In the genomic region with DNA sequence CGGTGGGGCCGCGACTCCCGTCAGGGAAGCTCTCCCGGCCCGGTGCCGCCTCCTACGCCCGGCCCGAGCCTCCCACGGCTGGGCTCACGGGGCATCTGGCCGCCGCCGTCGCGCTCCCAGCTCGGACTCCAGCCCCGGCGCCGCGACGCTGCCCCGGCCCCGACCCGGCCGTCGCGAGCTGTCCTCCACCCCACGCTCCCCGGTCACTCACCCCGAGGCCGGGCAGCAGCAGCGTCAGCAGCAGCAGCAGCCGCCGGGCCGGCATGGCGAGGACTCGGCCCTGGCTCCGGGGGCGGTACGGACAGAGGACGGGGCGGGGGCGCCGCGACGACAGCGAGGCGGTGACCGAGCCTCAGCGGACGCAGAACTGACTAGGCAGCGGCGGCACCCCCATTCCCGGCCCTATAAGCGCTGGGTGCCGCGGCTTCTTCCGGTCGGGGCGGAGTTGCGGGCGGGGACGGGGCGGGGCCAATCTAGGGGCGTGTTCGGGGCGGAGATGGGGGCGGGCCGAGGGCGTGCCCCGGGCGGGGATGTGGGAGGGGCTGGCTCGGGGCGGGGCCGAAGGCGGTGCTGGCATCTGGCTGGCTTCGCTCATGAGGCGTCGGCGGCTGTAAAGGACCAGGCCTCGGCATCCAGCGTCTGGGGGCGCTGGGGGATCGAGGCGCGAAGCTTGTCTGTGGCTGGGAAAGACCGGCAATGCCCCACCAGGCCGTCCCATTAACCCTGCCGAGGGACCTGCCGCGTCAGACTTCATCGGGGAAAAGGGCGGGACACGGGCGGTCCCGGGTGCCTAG, we compare ENCODE assay signal across 8 cellular contexts. TPM values are rescaled to one million over a fixed set of nuclear protein-coding genes. Genes with fewer than 3 reads are reported as not detected.
DNase-seq lines count a peak whose midpoint lies in the region; ATAC-seq and TF ChIP-seq lines count a peak whose summit lies in the region.

Gene ERN1, minus strand, starts transcription at position 380 of the 794 bp plus-strand sequence. Its CDS starts 115 bp downstream, at position 265.

- H4K20me1 ChIP-seq in HCT116 (ENCODE audit: insufficient read depth) (no peaks in the 10 kb centered on the region), SK-N-SH (ENCODE audit: insufficient read depth) (no peaks in the 10 kb centered on the region)

- TF ChIP-seq POLR2A in HCT116 (IDR thresholded peaks at IDR 0.05; ENCODE audit: borderline replicate concordance, extremely low read depth, insufficient read depth, insufficient read length) (peak; percentile 92), gastroesophageal sphincter (IDR thresholded peaks at IDR 0.05) (peak; percentile 81 to 94)

- BruUV-seq in HCT116 (replicated peaks; lab: Mats Ljungman, UMichigan): no TSS peak

- H3K4me1 Mint-ChIP-seq in activated naive CD4-positive, alpha-beta T cell treated with anti-CD3 and anti-CD28 coated beads, Interleukin-2, amount 10 ng/mL, durations not matched to agents 7 days and 5 days: peaks cover 56% of the 10 kb centered on the region

- peaks cover 8% of the 10 kb centered on the region for H3F3A ChIP-seq in SK-N-SH (replicated peaks; ENCODE audit: insufficient read depth)

- H3K9ac ChIP-seq in HCT116 (ENCODE audit: low read length) (peak within 1 kb of the TSS; percentile 79), SK-N-SH (peak within 1 kb of the TSS; percentile 81)

- H3K9me3 ChIP-seq in HCT116 (ENCODE audit: control insufficient read depth in 1 of 2, insufficient read depth in 1 of 2, low read depth in 1 of 2, low read length in 2 of 2) (no peaks in the 10 kb centered on the region), SK-N-SH (no peaks in the 10 kb centered on the region), gastroesophageal sphincter (no peaks in the 10 kb centered on the region)

- H3K36me3 ChIP-seq in HCT116 (ENCODE audit: control insufficient read depth in 1 of 2, insufficient read depth in 2 of 2, low read length in 2 of 2): no peaks in the 10 kb centered on the region
- no peaks in the 10 kb centered on the region for H3K36me3 ChIP-seq in SK-N-SH (replicated peaks in 1 of 2; ENCODE audit: control insufficient read depth in 1 of 2, insufficient read depth in 2 of 2, low read length in 1 of 2)
- H3K36me3 ChIP-seq in gastroesophageal sphincter: no peaks in the 10 kb centered on the region

- intact Hi-C loops in HCT116 (cut with micrococcal nuclease): loop anchor here (2.0 to 5.0 kb wide), 2 partner anchors 47 to 152 kb away; no protein-coding TSS in a partner anchor

- H3K27me3 ChIP-seq in HCT116 (ENCODE audit: insufficient read depth, low read length) (no peaks in the 10 kb centered on the region), SK-N-SH (ENCODE audit: insufficient read depth) (no peaks in the 10 kb centered on the region), gastroesophageal sphincter (no peaks in the 10 kb centered on the region)

- DNase-seq in GM03348 (ENCODE audit: low spot score): peak; percentile 98
- DNase-seq in HCT116 (ENCODE audit: low read depth, low spot score): peak; percentile 86
- peak; percentile 78 for DNase-seq in MV-4-11 (lab: John Stamatoyannopoulos, UW)
- peak; percentile 99 for DNase-seq in SK-N-SH
- DNase-seq in activated naive CD4-positive, alpha-beta T cell treated with anti-CD3 and anti-CD28 coated beads, Interleukin-2, amount 10 ng/mL, durations not matched to agents 7 days and 5 days: peak; percentile 93
- peak; percentile 56 to 97 (median 92) for DNase-seq in nucleus accumbens (lab: John Stamatoyannopoulos, UW)
- peak; percentile 75 to 99 (median 94) for DNase-seq in substantia nigra (lab: John Stamatoyannopoulos, UW)

- POLR2A ChIA-PET in HCT116 (lab: Charles Lee) (interaction anchor here (0.6 to 1.7 kb wide), 12 partner anchors 8 to 104 kb away, joined by 3 to 6 read pairs (median 3); no protein-coding TSS in a partner anchor), SK-N-SH (lab: Yijun Ruan, JAX) (interaction anchor here (0.5 to 7.9 kb wide), 10 partner anchors 11 to 860 kb away, joined by 3 to 40 read pairs (median 4); no protein-coding TSS in a partner anchor)

- no peaks in the 10 kb centered on the region for H3K9me3 Mint-ChIP-seq in activated naive CD4-positive, alpha-beta T cell treated with anti-CD3 and anti-CD28 coated beads, Interleukin-2, amount 10 ng/mL, durations not matched to agents 7 days and 5 days

- TF ChIP-seq RAD21 in HCT116 (IDR thresholded peaks at IDR 0.05; ENCODE audit: low read depth): peak; percentile 11; the same call in 1 of the 2 replicates
- TF ChIP-seq RAD21 in SK-N-SH (IDR thresholded peaks at IDR 0.05; ENCODE audit: low read length): 0 out of 2 replicates have a peak, but pooled peaks have one; percentile 23

- peak within 1 kb of the TSS; percentile 96 for H3K4me2 ChIP-seq in HCT116 (ENCODE audit: low read length)
- peak within 1 kb of the TSS; percentile 95 for H3K4me2 ChIP-seq in SK-N-SH

- RAD21 ChIA-PET in HCT116 (lab: Charles Lee; ENCODE audit: low non-redundant PET in 1 of 2, low total read pairs in 2 of 2, uncharacterized antibody in 2 of 2, unreplicated experiment in 2 of 2): interaction anchor here (0.7 to 1.6 kb wide), 6 partner anchors 66 to 225 kb away, joined by 3 to 5 read pairs (median 3); no protein-coding TSS in a partner anchor

- H3K79me2 ChIP-seq in HCT116 (ENCODE audit: insufficient read depth, low read length): peaks cover 33% of the 10 kb centered on the region
- H3K79me2 ChIP-seq in SK-N-SH (ENCODE audit: insufficient read depth): peaks cover 43% of the 10 kb centered on the region

- peak within 1 kb of the TSS; percentile 97 for H3K4me3 Mint-ChIP-seq in activated naive CD4-positive, alpha-beta T cell treated with anti-CD3 and anti-CD28 coated beads, Interleukin-2, amount 10 ng/mL, durations not matched to agents 7 days and 5 days

- peak within 1 kb of the TSS; percentile 56 to 77 for H3K4me3 ChIP-seq in HCT116 (replicated peaks in 1 of 2; ENCODE audit: low read depth in 1 of 2, low read length in 2 of 2)
- peak within 1 kb of the TSS; percentile 72 to 82 for H3K4me3 ChIP-seq in SK-N-SH (ENCODE audit: low read depth in 2 of 2, low read length in 1 of 2)
- peak within 1 kb of the TSS; percentile 90 to 98 for H3K4me3 ChIP-seq in gastroesophageal sphincter

- peak within 1 kb of the TSS; percentile 11 for H2AFZ ChIP-seq in HCT116 (ENCODE audit: low read depth, low read length, poor library complexity, severe bottlenecking)
- H2AFZ ChIP-seq in SK-N-SH (ENCODE audit: low read depth): peak within 1 kb of the TSS; percentile 77

- peaks cover 11 to 20% of the 10 kb centered on the region in 2 experiments for H3K4me1 ChIP-seq in HCT116 (ENCODE audit: control insufficient read depth in 1 of 2, insufficient read depth in 2 of 2, low read length in 2 of 2)
- H3K4me1 ChIP-seq in SK-N-SH (ENCODE audit: control insufficient read depth in 1 of 2, insufficient read depth in 2 of 2, low read depth in 1 of 2, low read length in 1 of 2): peaks cover 13 to 18% of the 10 kb centered on the region in 2 experiments; a peak in 3 of 4 replicates
- H3K4me1 ChIP-seq in gastroesophageal sphincter: peaks cover 0 to 62% (median 3%) of the 10 kb centered on the region in 3 donors

- CTCF ChIA-PET in HCT116 (lab: Charles Lee): interaction anchor here (1.2 to 8.2 kb wide), 3 partner anchors 101 to 222 kb away, joined by 3 to 519 read pairs (median 90); partner anchors contain the start of gene GH1
- CTCF ChIA-PET in SK-N-SH (lab: Yijun Ruan, JAX): interaction anchor here (0.6 to 29.1 kb wide), 18 partner anchors 9 to 356 kb away, joined by 3 to 810 read pairs (median 4); partner anchors contain the start of genes DDX42, GH1 and ICAM2
- CTCF ChIA-PET in activated naive CD4-positive, alpha-beta T cell treated with anti-CD3 and anti-CD28 coated beads, Interleukin-2, amount 10 ng/mL, durations not matched to agents 7 days and 5 days (lab: Charles Lee): interaction anchor here (0.7 to 7.7 kb wide), 4 partner anchors 65 to 141 kb away, joined by 3 to 417 read pairs (median 108); no protein-coding TSS in a partner anchor

- TF ChIP-seq EP300 in SK-N-SH (IDR thresholded peaks at IDR 0.05; ENCODE audit: borderline replicate concordance in 1 of 2, low read depth in 1 of 2, low read length in 1 of 2): no peak
- no peak for TF ChIP-seq EP300 in gastroesophageal sphincter (IDR thresholded peaks at IDR 0.05)

- H3K27ac ChIP-seq in HCT116 (ENCODE audit: low read depth, low read length) (peak within 1 kb of the TSS; percentile 74), SK-N-SH (ENCODE audit: low read depth in 2 of 2, low read length in 1 of 2) (peak within 1 kb of the TSS; percentile 62 to 68), gastroesophageal sphincter (peak within 1 kb of the TSS; percentile 94 to 99 (median 97)), substantia nigra (ENCODE audit: low read depth, low read length, poor library complexity, severe bottlenecking) (peak within 1 kb of the TSS; percentile 75)

- peaks cover 1% of the 10 kb centered on the region for H3K27me3 Mint-ChIP-seq in activated naive CD4-positive, alpha-beta T cell treated with anti-CD3 and anti-CD28 coated beads, Interleukin-2, amount 10 ng/mL, durations not matched to agents 7 days and 5 days

- TF ChIP-seq CTCF in HCT116 (IDR thresholded peaks at IDR 0.05 in 2 of 3, conservative IDR thresholded peaks at IDR 0.05 in 1 of 3; ENCODE audit: borderline replicate concordance in 1 of 3, insufficient read depth in 1 of 3, low read depth in 2 of 3, low read length in 2 of 3) (no peak), SK-N-SH (IDR thresholded peaks at IDR 0.05) (0 out of 2 replicates have a peak, but pooled peaks have one; percentile 8), gastroesophageal sphincter (IDR thresholded peaks at IDR 0.05) (peak in 1 of 4 experiments; percentile 5)

- ATAC-seq in HCT116 (peak; percentile 92), gastroesophageal sphincter (peak; percentile 97)

- WGBS in SK-N-SH (ENCODE audit: low lambda C conversion rate): 4% methylated on average over 79 of the region's 98 CpGs
- no CpG with 5 or more reads among the region's 98 CpGs for WGBS in gastroesophageal sphincter (ENCODE audit: low coverage in 1 of 2), 2 donors

- peak within 1 kb of the TSS; percentile 89 for H3K27ac Mint-ChIP-seq in activated naive CD4-positive, alpha-beta T cell treated with anti-CD3 and anti-CD28 coated beads, Interleukin-2, amount 10 ng/mL, durations not matched to agents 7 days and 5 days

- H3K9me2 ChIP-seq in HCT116 (ENCODE audit: insufficient read depth) (no peaks in the 10 kb centered on the region), SK-N-SH (no peaks in the 10 kb centered on the region)

- peaks cover 16% of the 10 kb centered on the region for H3K36me3 Mint-ChIP-seq in activated naive CD4-positive, alpha-beta T cell treated with anti-CD3 and anti-CD28 coated beads, Interleukin-2, amount 10 ng/mL, durations not matched to agents 7 days and 5 days

TF ChIP-seq in HCT116, 20 proteins besides CTCF, POLR2A, EP300 and RAD21 (continues in another document):
- no peak for TF ChIP-seq ELF1 (IDR thresholded peaks at IDR 0.05; ENCODE audit: borderline replicate concordance, low read depth)

RNA-seq across cellular contexts. Expression of gene ERN1, which starts in this region (rescaled TPM):
- 28.2 TPM for total RNA-seq in HCT116 (2021; ENCODE audit: unreplicated experiment)
- 10.8 and 11.2 TPM in 2 replicates for polyA plus RNA-seq in HCT116 (2012)
- polyA plus RNA-seq in SK-N-SH (2012; rRNA removed): 6.9 and 7.3 TPM in 2 replicates
- polyA plus RNA-seq in SK-N-SH (2012; cell fraction: cytosol; rRNA removed): 5.2 and 6.2 TPM in 2 replicates
- 11.4 and 12.2 TPM in 2 replicates for polyA plus RNA-seq in SK-N-SH (2012; cell fraction: nucleus; rRNA removed)
- 10 to 100 TPM in 3 of 4 donors, 1 to 10 TPM in 1; 8.4 to 12.8 (median 12.1) TPM for total RNA-seq in gastroesophageal sphincter

Comparison
In these comparisons a context has a peak if more than half of its experiments do, and no peak if none do; other contexts are left out.
1. Peak in every context shown above with its lines: DNase-seq, ATAC-seq, H3K4me3 ChIP-seq and H3K27ac ChIP-seq.